Comparison of ENCODE assay signal across 8 cellular contexts in genomic region chr1:228487336-228488106, GRCh38. TPM values are rescaled to one million over a fixed set of nuclear protein-coding genes. Genes with fewer than 3 reads are reported as not detected.
DNase-seq lines count a peak whose midpoint lies in the region; ATAC-seq and TF ChIP-seq lines count a peak whose summit lies in the region.

RNF187 (plus strand) TSS chr1:228487382.

- H3K4me1 ChIP-seq in lung (ENCODE audit: control insufficient read depth in 2 of 2, insufficient read depth in 2 of 2, low read length in 2 of 2) = peaks cover 5 to 10% of the 10 kb centered on the region in 2 donors

- peaks cover 0 to 12% of the 10 kb centered on the region in 2 donors for H3K36me3 ChIP-seq in lung (ENCODE audit: control insufficient read depth in 2 of 2, insufficient read depth in 2 of 2, low read length in 2 of 2)

- DNase-seq in CD4-positive, alpha-beta T cell = peak in 9 of 10 experiments; percentile 27 to 88 (median 79)
- peak; percentile 57 for DNase-seq in T1000 (lab: John Stamatoyannopoulos, UW)
- DNase-seq in dermis blood vessel endothelial cell = peak; percentile 92
- peak; percentile 93 for DNase-seq in lung (ENCODE audit: low spot score)
- peak; percentile 66 for DNase-seq in stimulated activated CD8-positive, alpha-beta memory T cell treated with anti-CD3 and anti-CD28 coated beads, Interleukin-15, amount 100 ng/mL, for 1 hour (ENCODE audit: low read depth)
- DNase-seq in RKO (ENCODE audit: low spot score) = no peak

- POLR2A ChIA-PET in CD4-positive, alpha-beta T cell (lab: Charles Lee) = interaction anchor here (0.7 to 2.4 kb wide), 15 partner anchors 11 to 406 kb away, joined by 3 to 90 read pairs (median 9); partner anchors contain the start of genes ARF1, GUK1, IBA57 and TRIM11

- peak within 1 kb of the TSS; percentile 90 for H3K4me3 ChIP-seq in lung

- peaks cover 42% of the 10 kb centered on the region for H3K36me3 Mint-ChIP-seq in CD4-positive, alpha-beta T cell (ENCODE audit: low read depth)

- intact Hi-C loops in CD4-positive, alpha-beta T cell (cut with DNase I, micrococcal nuclease) = loop anchor here (1.0 to 2.0 kb wide), 4 partner anchors 22 to 275 kb away; partner anchors contain the start of gene TRIM11 (in 1 of the 2)

- peak within 1 kb of the TSS; percentile 96 for H3K4me3 Mint-ChIP-seq in CD4-positive, alpha-beta T cell

- no peaks in the 10 kb centered on the region for H3K9me3 ChIP-seq in CD4-positive, alpha-beta T cell (ENCODE audit: control insufficient read depth, low read length)
- H3K9me3 ChIP-seq in lung (ENCODE audit: control insufficient read depth in 2 of 2, insufficient read depth in 1 of 2, low read length in 1 of 2) = no peaks in the 10 kb centered on the region

- no peak for TF ChIP-seq CTCF in CD4-positive, alpha-beta T cell (IDR thresholded peaks at IDR 0.05)
- TF ChIP-seq CTCF in lung (IDR thresholded peaks at IDR 0.05; ENCODE audit: control extremely low read depth, extremely low read depth) = no peak

- H3K27ac Mint-ChIP-seq in CD4-positive, alpha-beta T cell = peak within 1 kb of the TSS; percentile 100

- peaks cover 46% of the 10 kb centered on the region for H3K4me1 Mint-ChIP-seq in CD4-positive, alpha-beta T cell (ENCODE audit: low read depth)

- CTCF ChIA-PET in CD4-positive, alpha-beta T cell (lab: Charles Lee) = interaction anchor here (1.7 to 2.8 kb wide), 3 partner anchors 14 to 30 kb away, joined by 4 to 30 read pairs (median 17); a partner anchor contains a TSS

- peak; percentile 41 for ATAC-seq in CD4-positive, alpha-beta T cell (ENCODE audit: poor library complexity)
- ATAC-seq in GM19395 (IDR thresholded peaks at IDR 0.05; ENCODE audit: unreplicated experiment) (peak; percentile 77), HG03460 (IDR thresholded peaks at IDR 0.05; ENCODE audit: unreplicated experiment) (peak; percentile 61), lung (ENCODE audit: insufficient read depth, low FRiP score) (peak; percentile 87)

- 1% methylated on average over 58 to 112 of the region's 112 CpGs for WGBS in lung, 2 donors

- no peaks in the 10 kb centered on the region for H3K9me3 Mint-ChIP-seq in CD4-positive, alpha-beta T cell

- peak within 1 kb of the TSS; percentile 100 for H3K27ac ChIP-seq in CD4-positive, alpha-beta T cell (ENCODE audit: low read depth, low read length)
- peak within 1 kb of the TSS; percentile 100 for H3K27ac ChIP-seq in lung (ENCODE audit: low read depth in 1 of 2, low read length in 1 of 2)

- H3K27me3 ChIP-seq in CD4-positive, alpha-beta T cell (ENCODE audit: control insufficient read depth, insufficient read depth, low read length) = no peaks in the 10 kb centered on the region
- H3K27me3 ChIP-seq in lung (ENCODE audit: control insufficient read depth, insufficient read depth) = no peaks in the 10 kb centered on the region

- H3K27me3 Mint-ChIP-seq in CD4-positive, alpha-beta T cell = no peaks in the 10 kb centered on the region

RNA-seq across cellular contexts. Expression of gene RNF187, which starts in this region (rescaled TPM):
- 10 to 100 TPM; 40.7 to 45.1 TPM for total RNA-seq in CD4-positive, alpha-beta T cell
- total RNA-seq in dermis blood vessel endothelial cell = 34.7 and 84.4 TPM in 2 replicates
- total RNA-seq in lung = 100 to 1,000 TPM in 1 of 2 donors, 10 to 100 TPM in 1; 40.7 to 130 TPM
- 10 to 100 TPM; 27.5 to 33.7 TPM for polyA plus RNA-seq in lung
